Comparison of ENCODE assay signal across 17 cellular contexts in the genomic region with DNA sequence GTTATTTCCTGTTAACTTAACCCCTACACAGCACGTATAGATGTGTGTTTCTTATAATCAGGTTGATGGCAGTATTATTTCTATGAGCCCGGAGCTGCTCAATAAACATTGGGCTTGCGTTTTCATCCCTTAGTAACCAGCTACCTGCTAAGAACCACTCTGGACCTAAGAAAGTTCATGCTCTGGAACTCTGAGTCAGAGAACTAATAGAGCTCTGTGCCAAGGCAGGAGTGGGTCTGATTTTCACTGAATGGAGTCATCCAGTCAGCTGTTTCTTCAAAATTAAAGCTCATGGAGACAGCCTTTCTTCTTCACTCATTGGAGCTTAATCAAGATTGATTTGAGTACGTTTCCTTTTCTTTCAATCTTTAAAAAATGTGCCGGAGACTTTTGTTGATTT.
"Had no signal": no experiment of that assay in that cellular context is flagged by ENCODE, and none has a peak within 500 bp of the region (broad histone marks: within the 10 kb centered on the region; RNA-seq: fewer than 3 reads in every experiment).

No MANE protein-coding gene starts in this region.

- H3K4me1 ChIP-seq: colonic mucosa, parathyroid adenoma had no signal

- H2AFZ ChIP-seq: parathyroid adenoma had no signal

- ATAC-seq: left lobe of liver; natural killer cell treated with Interleukin-12 subunit alpha and Interleukin-12 subunit beta and Interleukin-15 and Interleukin-18, amount 100 ng/mL, for 72 hours had no signal

- H3K4me3 ChIP-seq: colonic mucosa, gastrocnemius medialis, heart right ventricle, right atrium auricular region, sigmoid colon, stomach had no signal

- H3K36me3 ChIP-seq: colonic mucosa, gastrocnemius medialis, heart right ventricle, right atrium auricular region, sigmoid colon, stomach had no signal

- H3K9me3 ChIP-seq: colonic mucosa, gastrocnemius medialis, heart right ventricle, right atrium auricular region, sigmoid colon, stomach had no signal

- H3K9me3 Mint-ChIP-seq: natural killer cell treated with Interleukin-12 subunit alpha and Interleukin-12 subunit beta and Interleukin-15 and Interleukin-18, amount 100 ng/mL, for 72 hours had no signal

- H3K27me3 ChIP-seq: colonic mucosa, gastrocnemius medialis, heart right ventricle, right atrium auricular region, sigmoid colon, stomach had no signal

- H3K27me3 Mint-ChIP-seq: natural killer cell treated with Interleukin-12 subunit alpha and Interleukin-12 subunit beta and Interleukin-15 and Interleukin-18, amount 100 ng/mL, for 72 hours had no signal

- H3K4me3 Mint-ChIP-seq: natural killer cell treated with Interleukin-12 subunit alpha and Interleukin-12 subunit beta and Interleukin-15 and Interleukin-18, amount 100 ng/mL, for 72 hours had no signal

- H3K27ac Mint-ChIP-seq: natural killer cell treated with Interleukin-12 subunit alpha and Interleukin-12 subunit beta and Interleukin-15 and Interleukin-18, amount 100 ng/mL, for 72 hours had no signal

- H3K9ac ChIP-seq: parathyroid adenoma had no signal

- DNase-seq: colonic mucosa; dermis blood vessel endothelial cell; erythroblast; gastrocnemius medialis; heart right ventricle; mammary epithelial cell; sigmoid colon; small intestine; stimulated activated CD4-positive, alpha-beta T cell treated with anti-CD3 and anti-CD28 coated beads, Interleukin-12 subunit alpha, Interleukin-12 subunit beta, amount 100 ng/mL, for 4 hours; stimulated activated naive CD4-positive, alpha-beta T cell; stomach; substantia nigra; trophoblast cell had no signal

- H3K27ac ChIP-seq: colonic mucosa, parathyroid adenoma, sigmoid colon, stomach had no signal

- H3K36me3 Mint-ChIP-seq: natural killer cell treated with Interleukin-12 subunit alpha and Interleukin-12 subunit beta and Interleukin-15 and Interleukin-18, amount 100 ng/mL, for 72 hours had no signal
